8 cellular contexts compared by ENCODE assay signal in genomic region chr19:4052993-4053422, GRCh38. TPM values are rescaled to one million over a fixed set of nuclear protein-coding genes. Genes with fewer than 3 reads are reported as not detected.
DNase-seq lines count a peak whose midpoint lies in the region; ATAC-seq and TF ChIP-seq lines count a peak whose summit lies in the region.

No MANE protein-coding gene starts in this region.

- H3K4me1 Mint-ChIP-seq in GM23338, result peaks cover 10% of the 10 kb centered on the region
- H3K4me1 Mint-ChIP-seq in activated B cell treated with CpG ODN at 0.5 μM for 24 hours, result peaks cover 34% of the 10 kb centered on the region
- H3K4me1 Mint-ChIP-seq in glutamatergic neuron (ENCODE audit: low read depth, unreplicated experiment), result peaks cover 14% of the 10 kb centered on the region

- DNase-seq in GM23338 (ENCODE audit: low spot score), result no peak
- no peak for DNase-seq in activated B cell treated with CpG ODN at 0.5 μM for 24 hours
- DNase-seq in glutamatergic neuron, result no peak
- no peak for DNase-seq in inferior parietal cortex (ENCODE audit: extremely low spot score)
- no peak for DNase-seq in SIG-M5 (lab: John Stamatoyannopoulos, UW)
- no peak for DNase-seq in pons (ENCODE audit: low spot score)

- no peak overlapping the region for H3K4me3 ChIP-seq in GM23338
- no peak overlapping the region for H3K4me3 ChIP-seq in skin epidermis

- no peaks in the 10 kb centered on the region for H3K27me3 ChIP-seq in GM23338 (ENCODE audit: insufficient read depth)

- ATAC-seq in GM23338, result no peak
- ATAC-seq in activated B cell treated with CpG ODN at 0.5 μM for 24 hours (ENCODE audit: low read depth), result no peak
- no peak for ATAC-seq in HG03025 (IDR thresholded peaks at IDR 0.05; ENCODE audit: low FRiP score, unreplicated experiment)

- peak overlapping the region; percentile 50 for H3K27ac ChIP-seq in GM23338 (ENCODE audit: low read depth)
- H3K27ac ChIP-seq in skin epidermis, result peak overlapping the region in 19 of 21 experiments; percentile 44 to 88 (median 80)

- POLR2A ChIA-PET in activated B cell treated with CpG ODN at 0.5 μM for 24 hours (lab: Charles Lee), result interaction anchor here (0.8 kb wide), 1 partner anchor 14 kb away, joined by 3 read pairs; no protein-coding TSS in a partner anchor

- intact Hi-C loops in activated B cell treated with CpG ODN at 0.5 μM for 24 hours (cut with micrococcal nuclease), result no loop called here

- H2AFZ ChIP-seq in GM23338, result no peak overlapping the region

- H3K79me2 ChIP-seq in GM23338 (replicated peaks; ENCODE audit: insufficient read depth), result peaks cover 68% of the 10 kb centered on the region

- peaks cover 19% of the 10 kb centered on the region for H3K27me3 Mint-ChIP-seq in GM23338 (ENCODE audit: insufficient read depth, low read depth, poor library complexity)
- no peaks in the 10 kb centered on the region for H3K27me3 Mint-ChIP-seq in activated B cell treated with CpG ODN at 0.5 μM for 24 hours
- peaks cover 16% of the 10 kb centered on the region for H3K27me3 Mint-ChIP-seq in glutamatergic neuron (ENCODE audit: unreplicated experiment)

- peaks cover 51% of the 10 kb centered on the region for H4K20me1 ChIP-seq in GM23338 (replicated peaks; ENCODE audit: insufficient read depth)

- H3K4me3 Mint-ChIP-seq in GM23338 (no peak overlapping the region), activated B cell treated with CpG ODN at 0.5 μM for 24 hours (peak overlapping the region; percentile 25), glutamatergic neuron (ENCODE audit: unreplicated experiment) (no peak overlapping the region)

- peaks cover 39% of the 10 kb centered on the region for H3F3A ChIP-seq in GM23338 (replicated peaks; ENCODE audit: low read depth)

- CTCF ChIA-PET in activated B cell treated with CpG ODN at 0.5 μM for 24 hours (lab: Charles Lee), result no interaction called here

- H3K27ac Mint-ChIP-seq in GM23338, result peak overlapping the region; percentile 81; the same call in 1 of the 2 replicates
- no peak overlapping the region for H3K27ac Mint-ChIP-seq in activated B cell treated with CpG ODN at 0.5 μM for 24 hours
- peak overlapping the region; percentile 85 for H3K27ac Mint-ChIP-seq in glutamatergic neuron (ENCODE audit: unreplicated experiment)

- no peaks in the 10 kb centered on the region for H3K36me3 ChIP-seq in GM23338 (ENCODE audit: insufficient read depth)

- H3K4me2 ChIP-seq in GM23338, result no peak overlapping the region

- H3K4me1 ChIP-seq in GM23338 (ENCODE audit: insufficient read depth), result no peaks in the 10 kb centered on the region

- TF ChIP-seq CTCF in GM23338 (conservative IDR thresholded peaks at IDR 0.05; ENCODE audit: low read depth in 2 of 2) (no peak), activated B cell treated with CpG ODN at 0.5 μM for 24 hours (IDR thresholded peaks at IDR 0.05) (no peak), glutamatergic neuron (IDR thresholded peaks at IDR 0.05; ENCODE audit: partially characterized antibody, unreplicated experiment) (no peak)

- H3K36me3 Mint-ChIP-seq in GM23338 (ENCODE audit: low read depth) (peaks cover 51% of the 10 kb centered on the region), activated B cell treated with CpG ODN at 0.5 μM for 24 hours (ENCODE audit: low read depth) (peaks cover 67% of the 10 kb centered on the region), glutamatergic neuron (ENCODE audit: unreplicated experiment) (peaks cover 10% of the 10 kb centered on the region)

- H3K9me2 ChIP-seq in GM23338 (ENCODE audit: insufficient read depth), result no peaks in the 10 kb centered on the region

- H3K9me3 Mint-ChIP-seq in GM23338 (no peaks in the 10 kb centered on the region; the same call in 1 of the 3 replicates), activated B cell treated with CpG ODN at 0.5 μM for 24 hours (no peaks in the 10 kb centered on the region), glutamatergic neuron (ENCODE audit: unreplicated experiment) (peaks cover 19% of the 10 kb centered on the region)

TF ChIP-seq in GM23338, 12 proteins besides CTCF, POLR2A, EP300 and RAD21:
- TF ChIP-seq ZNF462 (CRISPR knock-in tag; IDR thresholded peaks at IDR 0.05) (no peak), ETS1 (IDR thresholded peaks at IDR 0.05) (no peak), ZNF114 (CRISPR knock-in tag; IDR thresholded peaks at IDR 0.05) (no peak), JUNB (IDR thresholded peaks at IDR 0.05; ENCODE audit: unreplicated experiment) (no peak), STAT1 (IDR thresholded peaks at IDR 0.05; ENCODE audit: unreplicated experiment) (no peak)

RNA-seq across cellular contexts. Expression of gene ZBTB7A, which starts 13.7 kb away (rescaled TPM):
- 28.5 and 35.0 TPM in 2 replicates for total RNA-seq in GM23338 (2014; rRNA removed; shearing (Covaris generic))
- polyA plus RNA-seq in GM23338 (2016; fragmentation: Nextera tagmentation; extraction: Ambion mirVana), result 9.5 and 11.1 TPM in 2 replicates
- total RNA-seq in activated B cell treated with CpG ODN at 0.5 μM for 24 hours (44.5 and 49.2 TPM in 2 replicates), glutamatergic neuron (ENCODE audit: unreplicated experiment) (21.8 TPM)

RNA-seq across cellular contexts. Expression of gene PIAS4, which starts 45.5 kb away (rescaled TPM):
- total RNA-seq in GM23338 (2014; rRNA removed; shearing (Covaris generic)), result 34.1 and 48.4 TPM in 2 replicates
- 17.0 and 20.0 TPM in 2 replicates for polyA plus RNA-seq in GM23338 (2016; fragmentation: Nextera tagmentation; extraction: Ambion mirVana)
- total RNA-seq in activated B cell treated with CpG ODN at 0.5 μM for 24 hours (36.4 and 37.2 TPM in 2 replicates), glutamatergic neuron (ENCODE audit: unreplicated experiment) (95.8 TPM)
